Comparison of ENCODE assay signal across 14 cellular contexts in genomic region chr2:86543335-86543734, GRCh38. TPM values are rescaled to one million over a fixed set of nuclear protein-coding genes. Genes with fewer than 3 reads are reported as not detected.
DNase-seq lines count a peak whose midpoint lies in the region; ATAC-seq and TF ChIP-seq lines count a peak whose summit lies in the region.
"Had no signal": no experiment of that assay in that cellular context is flagged by ENCODE, and none has a peak within 500 bp of the region (broad histone marks: within the 10 kb centered on the region; RNA-seq: fewer than 3 reads in every experiment).

No MANE protein-coding gene starts in this region.

- H3K4me3 Mint-ChIP-seq in naive thymus-derived CD8-positive, alpha-beta T cell: no peak overlapping the region
- H3K4me3 Mint-ChIP-seq: CD14-positive monocyte; CD8-positive, alpha-beta T cell had no signal

- H3K27ac ChIP-seq in heart left ventricle (peak overlapping the region in 2 of 12 donors; percentile 19 to 36), neutrophil (peak overlapping the region; percentile 72)

- H3K27me3 Mint-ChIP-seq in naive thymus-derived CD8-positive, alpha-beta T cell: no peaks in the 10 kb centered on the region

- H3K4me1 ChIP-seq in heart left ventricle (peaks cover 0 to 35% (median 12%) of the 10 kb centered on the region in 12 donors), neutrophil (ENCODE audit: control insufficient read depth in 1 of 2, insufficient read depth in 1 of 2, low read depth in 1 of 2, low read length in 1 of 2) (peaks cover 51% of the 10 kb centered on the region in 2 experiments)
- H3K4me1 ChIP-seq: HAP-1 had no signal

- no peaks in the 10 kb centered on the region for H3K27me3 ChIP-seq in heart left ventricle
- H3K27me3 ChIP-seq in neutrophil: no peaks in the 10 kb centered on the region

- H3K9me3 ChIP-seq in heart left ventricle (peaks cover 0 to 13% (median 0%) of the 10 kb centered on the region in 12 donors), neutrophil (no peaks in the 10 kb centered on the region)

- WGBS in heart left ventricle, 4 donors: 42 to 68% (median 50%) methylated on average over 2 of the region's 2 CpGs

- POLR2A ChIA-PET in naive thymus-derived CD8-positive, alpha-beta T cell (lab: Charles Lee): no interaction called here

- no peak for TF ChIP-seq POLR2A in heart left ventricle (IDR thresholded peaks at IDR 0.05)

- peaks cover 7 to 22% (median 14%) of the 10 kb centered on the region in 4 donors for H3K4me1 Mint-ChIP-seq in naive thymus-derived CD8-positive, alpha-beta T cell
- H3K4me1 Mint-ChIP-seq: CD14-positive monocyte had no signal

- H3K36me3 ChIP-seq in heart left ventricle (peaks cover 0 to 13% (median 0%) of the 10 kb centered on the region in 9 donors), neutrophil (no peaks in the 10 kb centered on the region)
- H3K36me3 ChIP-seq: HAP-1 had no signal

- intact Hi-C loops in left ventricle myocardium superior (cut with micrococcal nuclease) (no loop called here), heart left ventricle (cut with DNase I) (no loop called here)

- peak overlapping the region in 1 of 10 donors; percentile 6 for H3K27ac Mint-ChIP-seq in naive thymus-derived CD8-positive, alpha-beta T cell
- H3K27ac Mint-ChIP-seq: CD8-positive, alpha-beta T cell had no signal

- H3K4me3 ChIP-seq in heart left ventricle: no peak overlapping the region
- H3K4me3 ChIP-seq in fibroblast of pulmonary artery (replicated peaks; ENCODE audit: low read depth, low read length): no peak overlapping the region
- H3K4me3 ChIP-seq in neutrophil (ENCODE audit: low read depth in 1 of 2, low read length in 1 of 2): no peak overlapping the region
- H3K4me3 ChIP-seq: HAP-1 had no signal

- no peak for DNase-seq in left ventricle myocardium superior
- no peak for DNase-seq in heart left ventricle
- DNase-seq in fibroblast of pulmonary artery (ENCODE audit: low read depth): peak; percentile 7
- DNase-seq in naive thymus-derived CD8-positive, alpha-beta T cell: no peak
- DNase-seq: CD8-positive, alpha-beta T cell; COR-L47; DMS153; DMS79 treated with DMSO at 0.1 percent for 48 hours; EL had no signal

- TF ChIP-seq CTCF in heart left ventricle (IDR thresholded peaks at IDR 0.05) (no peak), fibroblast of pulmonary artery (IDR thresholded peaks at IDR 0.05; ENCODE audit: low read length, missing control alignments) (no peak), neutrophil (IDR thresholded peaks at IDR 0.05) (no peak)

- H3K36me3 Mint-ChIP-seq in naive thymus-derived CD8-positive, alpha-beta T cell: peaks cover 11 to 50% (median 29%) of the 10 kb centered on the region in 3 donors

- peak; percentile 26 for ATAC-seq in left ventricle myocardium superior
- ATAC-seq in heart left ventricle: no peak
- no peak for ATAC-seq in GM21786 (IDR thresholded peaks at IDR 0.05; ENCODE audit: unreplicated experiment)
- no peak for ATAC-seq in naive thymus-derived CD8-positive, alpha-beta T cell
- ATAC-seq in HG02852 (IDR thresholded peaks at IDR 0.05; ENCODE audit: unreplicated experiment): no peak
- ATAC-seq: CD8-positive, alpha-beta T cell had no signal

- peaks cover 0 to 15% (median 4%) of the 10 kb centered on the region in 9 donors for H3K9me3 Mint-ChIP-seq in naive thymus-derived CD8-positive, alpha-beta T cell

RNA-seq across cellular contexts. Expression of gene CHMP3, which starts 19.9 kb away (rescaled TPM):
- total RNA-seq in left ventricle myocardium superior: 184 TPM
- 100 to 1,000 TPM in 7 of 9 donors, 10 to 100 TPM in 2; 75.4 to 178 (median 145) TPM for total RNA-seq in heart left ventricle
- 100 to 1,000 TPM in 1 of 2 donors, 10 to 100 TPM in 1; 50.0 to 120 TPM for polyA plus RNA-seq in heart left ventricle
- total RNA-seq in naive thymus-derived CD8-positive, alpha-beta T cell: 10 to 100 TPM; 83.3 to 93.2 TPM
- polyA plus RNA-seq in naive thymus-derived CD8-positive, alpha-beta T cell: 10 to 100 TPM; 68.5 to 70.9 (median 70.6) TPM
